In the genomic region with DNA sequence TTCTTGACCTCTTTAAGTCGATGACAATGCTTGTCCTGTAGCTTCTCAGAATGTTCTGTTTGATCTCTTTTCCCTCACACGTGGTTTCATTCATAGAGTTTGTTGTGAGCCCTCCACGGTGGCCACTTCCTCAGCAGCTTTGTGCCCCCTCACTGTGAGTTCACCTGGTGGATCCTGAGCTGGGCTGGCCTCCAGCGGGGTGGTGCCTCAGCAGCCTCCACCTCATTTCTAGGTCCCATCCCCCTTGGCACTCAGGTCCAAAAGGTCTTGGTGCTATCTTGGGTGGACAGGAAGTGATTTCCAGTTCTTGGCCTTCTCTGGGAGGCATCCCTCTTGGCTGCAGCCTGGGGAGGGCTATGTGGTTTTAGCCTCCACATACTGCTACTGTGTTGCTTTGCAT, we compare ENCODE assay signal across 22 cellular contexts.
DNase-seq lines count a peak whose midpoint lies in the region; ATAC-seq and TF ChIP-seq lines count a peak whose summit lies in the region.
"Had no signal": no experiment of that assay in that cellular context is flagged by ENCODE, and none has a peak within 500 bp of the region (broad histone marks: within the 10 kb centered on the region; RNA-seq: fewer than 3 reads in every experiment).

No MANE protein-coding gene starts in this region.

- no peak overlapping the region for H4K91ac ChIP-seq in neuronal stem cell (ENCODE audit: low read depth, low read length, poor library complexity)

- H3K27ac ChIP-seq in esophagus muscularis mucosa (replicated peaks in 1 of 4) (no peak overlapping the region), neuronal stem cell (replicated peaks; ENCODE audit: low read length) (no peak overlapping the region)
- H3K27ac ChIP-seq: A549; BLaER1 treated with 17β-estradiol and CSF1 and Interleukin-3, amounts not matched to agents 10 nM and 100 nM had no signal

- peak overlapping the region; percentile 66 for H3K23ac ChIP-seq in neuronal stem cell (ENCODE audit: low read depth, low read length, poor library complexity)

- no peaks in the 10 kb centered on the region for H3K36me3 Mint-ChIP-seq in activated CD8-positive, alpha-beta memory T cell treated with anti-CD3 and anti-CD28 coated beads, Interleukin-2, amount 10 ng/mL, durations not matched to agents 7 days and 5 days
- H3K36me3 Mint-ChIP-seq: CD14-positive monocyte; CD8-positive, alpha-beta memory T cell had no signal

- H3K4me1 Mint-ChIP-seq in activated CD8-positive, alpha-beta memory T cell treated with anti-CD3 and anti-CD28 coated beads, Interleukin-2, amount 10 ng/mL, durations not matched to agents 7 days and 5 days, result no peaks in the 10 kb centered on the region
- H3K4me1 Mint-ChIP-seq: CD14-positive monocyte; CD8-positive, alpha-beta memory T cell had no signal

- no peak overlapping the region for H2AFZ ChIP-seq in neuronal stem cell (ENCODE audit: low read length)

- H3K9me3 ChIP-seq in esophagus muscularis mucosa, result no peaks in the 10 kb centered on the region
- H3K9me3 ChIP-seq in neuronal stem cell (replicated peaks in 1 of 2; ENCODE audit: control insufficient read depth in 2 of 2, insufficient read depth in 1 of 2, low read depth in 1 of 2, low read length in 2 of 2), result no peaks in the 10 kb centered on the region
- H3K9me3 ChIP-seq: A549; BE2C; BLaER1 treated with 17β-estradiol and CSF1 and Interleukin-3, amounts not matched to agents 10 nM and 100 nM had no signal

- H3K9me3 Mint-ChIP-seq in activated CD8-positive, alpha-beta memory T cell treated with anti-CD3 and anti-CD28 coated beads, Interleukin-2, amount 10 ng/mL, durations not matched to agents 7 days and 5 days (ENCODE audit: low read depth), result no peaks in the 10 kb centered on the region
- H3K9me3 Mint-ChIP-seq: CD14-positive monocyte; CD4-positive, alpha-beta T cell; CD8-positive, alpha-beta memory T cell had no signal

- no peak overlapping the region for H3K4ac ChIP-seq in neuronal stem cell (ENCODE audit: low read length)

- intact Hi-C loops in esophagus muscularis mucosa (cut with DNase I), result no loop called here
- intact Hi-C loops in sciatic nerve (cut with DNase I), result no loop called here

- H3K79me1 ChIP-seq in neuronal stem cell (ENCODE audit: low read depth, low read length), result no peaks in the 10 kb centered on the region

- H3K27ac Mint-ChIP-seq in activated CD8-positive, alpha-beta memory T cell treated with anti-CD3 and anti-CD28 coated beads, Interleukin-2, amount 10 ng/mL, durations not matched to agents 7 days and 5 days, result no peak overlapping the region
- H3K27ac Mint-ChIP-seq: CD4-positive, alpha-beta T cell; CD8-positive, alpha-beta memory T cell had no signal

- no peak overlapping the region for H2AK5ac ChIP-seq in neuronal stem cell (ENCODE audit: low read depth, low read length)

- no peak overlapping the region for H2BK12ac ChIP-seq in neuronal stem cell (ENCODE audit: low read length)

- H3K36me3 ChIP-seq in esophagus muscularis mucosa, result no peaks in the 10 kb centered on the region
- no peaks in the 10 kb centered on the region for H3K36me3 ChIP-seq in neuronal stem cell (replicated peaks in 1 of 2; ENCODE audit: control insufficient read depth in 2 of 2, insufficient read depth in 2 of 2, low read length in 2 of 2)
- H3K36me3 ChIP-seq: BE2C; BLaER1 treated with 17β-estradiol and CSF1 and Interleukin-3, amounts not matched to agents 10 nM and 100 nM had no signal

- H3K27me3 ChIP-seq in esophagus muscularis mucosa, result peaks cover 0 to 7% (median 0%) of the 10 kb centered on the region in 4 donors
- no peaks in the 10 kb centered on the region for H3K27me3 ChIP-seq in neuronal stem cell (ENCODE audit: control insufficient read depth in 3 of 3, insufficient read depth in 3 of 3, low read depth in 1 of 3, low read length in 3 of 3)
- H3K27me3 ChIP-seq: BE2C; BLaER1 treated with 17β-estradiol and CSF1 and Interleukin-3, amounts not matched to agents 10 nM and 100 nM had no signal

- DNase-seq in activated CD8-positive, alpha-beta memory T cell treated with anti-CD3 and anti-CD28 coated beads, Interleukin-2, amount 10 ng/mL, durations not matched to agents 7 days and 5 days, result peak; percentile 15
- DNase-seq in activated CD8-positive, alpha-beta memory T cell treated with anti-CD3 and anti-CD28 coated beads, Interleukin-2, amount 50 U/mL, for 4 hours, result no peak
- peak; percentile 70 for DNase-seq in esophagus muscularis mucosa (ENCODE audit: extremely low spot score)
- no peak for DNase-seq in neuronal stem cell (ENCODE audit: low spot score)
- DNase-seq in HuH-7 (ENCODE audit: low spot score), result no peak
- no peak for DNase-seq in sciatic nerve (ENCODE audit: low spot score)
- DNase-seq: 8988T; ACHN; AML-193; BE2C; CD4-positive, alpha-beta T cell; CD8-positive, alpha-beta memory T cell; DMS53; DMS79 treated with DMSO at 0.1 percent for 48 hours; GF-D8; GOT3; H7 had no signal

- no peak overlapping the region for H2BK120ac ChIP-seq in neuronal stem cell (ENCODE audit: low read depth, low read length)

- TF ChIP-seq EP300 in esophagus muscularis mucosa (IDR thresholded peaks at IDR 0.05), result no peak

- peak overlapping the region; percentile 33 for H3K14ac ChIP-seq in neuronal stem cell (ENCODE audit: low read length)

- no peak overlapping the region for H3K4me2 ChIP-seq in neuronal stem cell (ENCODE audit: insufficient read depth, low read length, poor library complexity, severe bottlenecking)
- H3K4me2 ChIP-seq: A549; BLaER1 treated with 17β-estradiol and CSF1 and Interleukin-3, amounts not matched to agents 10 nM and 100 nM had no signal

- H2BK15ac ChIP-seq in neuronal stem cell (ENCODE audit: low read length), result no peak overlapping the region

- no peak for TF ChIP-seq CTCF in esophagus muscularis mucosa (IDR thresholded peaks at IDR 0.05)

- peaks cover 9% of the 10 kb centered on the region for H3K27me3 Mint-ChIP-seq in activated CD8-positive, alpha-beta memory T cell treated with anti-CD3 and anti-CD28 coated beads, Interleukin-2, amount 10 ng/mL, durations not matched to agents 7 days and 5 days

- ATAC-seq in activated CD8-positive, alpha-beta memory T cell treated with anti-CD3 and anti-CD28 coated beads, Interleukin-2, amount 10 ng/mL, durations not matched to agents 7 days and 5 days, result no peak
- ATAC-seq in GM19395 (IDR thresholded peaks at IDR 0.05; ENCODE audit: unreplicated experiment), result no peak
- ATAC-seq in sciatic nerve, result no peak
- ATAC-seq: A549, HCT116 had no signal

- H3K4me3 Mint-ChIP-seq in activated CD8-positive, alpha-beta memory T cell treated with anti-CD3 and anti-CD28 coated beads, Interleukin-2, amount 10 ng/mL, durations not matched to agents 7 days and 5 days, result no peak overlapping the region
- H3K4me3 Mint-ChIP-seq: CD14-positive monocyte; CD4-positive, alpha-beta T cell; CD8-positive, alpha-beta memory T cell had no signal

- H3K4me3 ChIP-seq in esophagus muscularis mucosa, result no peak overlapping the region
- no peak overlapping the region for H3K4me3 ChIP-seq in neuronal stem cell (ENCODE audit: low read length in 2 of 2)
- H3K4me3 ChIP-seq: A549; BLaER1 treated with 17β-estradiol and CSF1 and Interleukin-3, amounts not matched to agents 10 nM and 100 nM had no signal

- no peak overlapping the region for H3K9ac ChIP-seq in neuronal stem cell (ENCODE audit: low read depth, low read length, poor library complexity)
- H3K9ac ChIP-seq: BLaER1 treated with 17β-estradiol and CSF1 and Interleukin-3, amounts not matched to agents 10 nM and 100 nM had no signal

- H3K18ac ChIP-seq in neuronal stem cell (ENCODE audit: low read length), result peak overlapping the region; percentile 79

- CTCF ChIA-PET in activated CD8-positive, alpha-beta memory T cell treated with anti-CD3 and anti-CD28 coated beads, Interleukin-2, amount 10 ng/mL, durations not matched to agents 7 days and 5 days (lab: Charles Lee), result no interaction called here

- H2BK5ac ChIP-seq in neuronal stem cell (ENCODE audit: low read length), result no peak overlapping the region

- WGBS in esophagus muscularis mucosa, result 59% methylated on average over 4 of the region's 4 CpGs
- WGBS in neuronal stem cell (ENCODE audit: extremely low coverage in 2 of 2, insufficient read length in 2 of 2, insufficient replicate concordance in 1 of 2), 2 donors, result no CpG with 5 or more reads among the region's 4 CpGs

- H4K8ac ChIP-seq in neuronal stem cell (ENCODE audit: low read depth, low read length), result no peak overlapping the region

- no peak for TF ChIP-seq POLR2A in esophagus muscularis mucosa (IDR thresholded peaks at IDR 0.05; ENCODE audit: low read depth)

- no peaks in the 10 kb centered on the region for H3K4me1 ChIP-seq in esophagus muscularis mucosa
- peaks cover 0 to 2% of the 10 kb centered on the region in 2 donors for H3K4me1 ChIP-seq in neuronal stem cell (ENCODE audit: control insufficient read depth in 2 of 2, insufficient read depth in 1 of 2, low read depth in 1 of 2, low read length in 2 of 2)
- H3K4me1 ChIP-seq: A549; BE2C; BLaER1 treated with 17β-estradiol and CSF1 and Interleukin-3, amounts not matched to agents 10 nM and 100 nM had no signal

Comparison
In these comparisons a context has a peak if more than half of its experiments do, and no peak if none do; other contexts are left out.
1. DNase-seq: peak in activated CD8-positive, alpha-beta memory T cell treated with anti-CD3 and anti-CD28 coated beads, Interleukin-2, amount 10 ng/mL, durations not matched to agents 7 days and 5 days (single experiment) and esophagus muscularis mucosa (single experiment); none in activated CD8-positive, alpha-beta memory T cell treated with anti-CD3 and anti-CD28 coated beads, Interleukin-2, amount 50 U/mL, for 4 hours (single experiment), neuronal stem cell (single experiment), HuH-7 (single experiment) and sciatic nerve (single experiment).